Comparison of ENCODE assay signal across 16 cellular contexts in genomic region chr7:141043621-141044020, GRCh38.
"Had no signal": no experiment of that assay in that cellular context is flagged by ENCODE, and none has a peak within 500 bp of the region (broad histone marks: within the 10 kb centered on the region; RNA-seq: fewer than 3 reads in every experiment).

No MANE protein-coding gene starts in this region.

- H3K4me3 ChIP-seq: ascending aorta, gastroesophageal sphincter, left ventricle myocardium inferior, right lobe of liver had no signal

- H3K9me3 ChIP-seq: ascending aorta, gastroesophageal sphincter, left ventricle myocardium inferior, right lobe of liver had no signal

- ATAC-seq: activated CD4-positive, alpha-beta T cell treated with anti-CD3 and anti-CD28 coated beads for 36 hours; activated CD8-positive, alpha-beta memory T cell treated with anti-CD3 and anti-CD28 coated beads, Interleukin-2, amount 10 ng/mL, durations not matched to agents 7 days and 5 days; activated naive CD8-positive, alpha-beta T cell treated with anti-CD3 and anti-CD28 coated beads, Interleukin-2, amount 50 U/mL, for 24 hours; gastroesophageal sphincter; stimulated activated naive CD8-positive, alpha-beta T cell treated with anti-CD3 and anti-CD28 coated beads, Interleukin-15, amount 100 ng/mL, for 72 hours had no signal

- H3K36me3 ChIP-seq: ascending aorta, gastroesophageal sphincter, left ventricle myocardium inferior, right lobe of liver had no signal

- H3K4me1 ChIP-seq: ascending aorta, gastroesophageal sphincter had no signal

- H3K27me3 ChIP-seq: ascending aorta, gastroesophageal sphincter, right lobe of liver had no signal

- H3K27ac ChIP-seq: ascending aorta, gastroesophageal sphincter, left ventricle myocardium inferior had no signal

- DNase-seq: activated CD4-positive, alpha-beta memory T cell treated with anti-CD3 and anti-CD28 coated beads for 36 hours; activated CD4-positive, alpha-beta T cell treated with anti-CD3 and anti-CD28 coated beads for 36 hours; activated CD8-positive, alpha-beta memory T cell treated with anti-CD3 and anti-CD28 coated beads, Interleukin-2, amount 10 ng/mL, durations not matched to agents 7 days and 5 days; activated naive CD4-positive, alpha-beta T cell treated with anti-CD3 and anti-CD28 coated beads for 36 hours; activated naive CD8-positive, alpha-beta T cell treated with anti-CD3 and anti-CD28 coated beads, Interleukin-2, amount 50 U/mL, for 24 hours; activated T-cell treated with anti-CD3 and anti-CD28 coated beads, Interleukin-2, amount 50 U/mL, for 1 hour; erythroblast; islet precursor cell; left ventricle myocardium inferior; nephron progenitor cell; occipital lobe; right lobe of liver; stimulated activated naive CD8-positive, alpha-beta T cell treated with anti-CD3 and anti-CD28 coated beads, Interleukin-15, amount 100 ng/mL, for 72 hours; T-helper 2 cell had no signal
